1 cellular context compared by ENCODE assay signal in the genomic region with DNA sequence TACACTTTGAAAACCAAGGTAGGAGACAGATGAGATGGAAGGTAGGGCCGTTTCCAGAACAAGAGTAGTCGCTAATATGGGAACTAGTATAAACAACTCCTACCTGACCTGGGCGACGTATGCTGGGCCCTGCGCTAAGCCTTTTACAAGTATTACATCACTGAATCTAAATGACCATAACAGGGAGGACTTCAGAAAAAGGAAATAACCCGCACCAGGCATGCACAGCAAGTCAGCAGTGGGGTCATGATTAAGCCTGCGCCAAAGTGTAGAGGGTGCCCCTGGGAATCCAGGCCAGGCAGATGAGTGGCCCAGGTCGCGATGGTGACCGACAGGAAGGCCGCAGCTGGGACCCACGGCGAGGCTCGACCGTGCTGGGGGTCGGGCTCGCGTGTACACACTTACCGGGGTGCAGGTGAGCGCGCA.
A peak's percentile ranks its signal among the peaks of the same experiment; 100 is the strongest.
TF ChIP-seq lines count a peak whose summit lies in the region.

No MANE protein-coding gene starts in this region.

TF ChIP-seq in HepG2, 621 proteins besides CTCF, POLR2A, EP300 and RAD21 (continued from another document):
- TF ChIP-seq, protein P1, sequence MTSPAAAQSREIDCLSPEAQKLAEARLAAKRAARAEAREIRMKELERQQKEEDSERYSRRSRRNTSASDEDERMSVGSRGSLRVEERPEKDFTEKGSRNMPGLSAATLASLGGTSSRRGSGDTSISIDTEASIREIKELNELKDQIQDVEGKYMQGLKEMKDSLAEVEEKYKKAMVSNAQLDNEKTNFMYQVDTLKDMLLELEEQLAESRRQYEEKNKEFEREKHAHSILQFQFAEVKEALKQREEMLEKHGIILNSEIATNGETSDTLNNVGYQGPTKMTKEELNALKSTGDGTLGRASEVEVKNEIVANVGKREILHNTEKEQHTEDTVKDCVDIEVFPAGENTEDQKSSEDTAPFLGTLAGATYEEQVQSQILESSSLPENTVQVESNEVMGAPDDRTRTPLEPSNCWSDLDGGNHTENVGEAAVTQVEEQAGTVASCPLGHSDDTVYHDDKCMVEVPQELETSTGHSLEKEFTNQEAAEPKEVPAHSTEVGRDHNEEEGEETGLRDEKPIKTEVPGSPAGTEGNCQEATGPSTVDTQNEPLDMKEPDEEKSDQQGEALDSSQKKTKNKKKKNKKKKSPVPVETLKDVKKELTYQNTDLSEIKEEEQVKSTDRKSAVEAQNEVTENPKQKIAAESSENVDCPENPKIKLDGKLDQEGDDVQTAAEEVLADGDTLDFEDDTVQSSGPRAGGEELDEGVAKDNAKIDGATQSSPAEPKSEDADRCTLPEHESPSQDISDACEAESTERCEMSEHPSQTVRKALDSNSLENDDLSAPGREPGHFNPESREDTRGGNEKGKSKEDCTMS (CRISPR knock-in tag; conservative IDR thresholded peaks at IDR 0.05): no peak
- 0 out of 2 replicates have a peak, but pooled peaks have one; percentile 70 for TF ChIP-seq NFE2L1 (CRISPR knock-in tag; IDR thresholded peaks at IDR 0.05; ENCODE audit: borderline replicate concordance)
- no peak for TF ChIP-seq FOXA3 (CRISPR knock-in tag; IDR thresholded peaks at IDR 0.05)
- TF ChIP-seq, protein P2, sequence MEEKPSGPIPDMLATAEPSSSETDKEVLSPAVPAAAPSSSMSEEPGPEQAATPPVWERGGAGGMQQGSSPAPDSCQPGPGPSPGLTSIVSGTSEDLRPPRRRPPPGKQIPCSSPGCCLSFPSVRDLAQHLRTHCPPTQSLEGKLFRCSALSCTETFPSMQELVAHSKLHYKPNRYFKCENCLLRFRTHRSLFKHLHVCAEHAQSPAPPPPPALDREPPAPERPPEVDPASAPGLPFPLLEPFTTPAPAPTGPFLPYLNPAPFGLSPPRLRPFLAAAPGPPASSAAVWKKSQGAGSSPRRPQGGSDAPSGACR (CRISPR knock-in tag; IDR thresholded peaks at IDR 0.05): no peak
- TF ChIP-seq ZMYM2 (CRISPR knock-in tag; IDR thresholded peaks at IDR 0.05): no peak
- no peak for TF ChIP-seq MIXL1 (CRISPR knock-in tag; IDR thresholded peaks at IDR 0.05)
- TF ChIP-seq ZNF776 (CRISPR knock-in tag; IDR thresholded peaks at IDR 0.05): 0 out of 2 replicates have a peak, but pooled peaks have one; percentile 24
- no peak for TF ChIP-seq SP1 (IDR thresholded peaks at IDR 0.05)
- 0 out of 2 replicates have a peak, but pooled peaks have one; percentile 19 for TF ChIP-seq SP1 (CRISPR knock-in tag; IDR thresholded peaks at IDR 0.05)
